ENCODE assay signal across 8 cellular contexts in the genomic region with DNA sequence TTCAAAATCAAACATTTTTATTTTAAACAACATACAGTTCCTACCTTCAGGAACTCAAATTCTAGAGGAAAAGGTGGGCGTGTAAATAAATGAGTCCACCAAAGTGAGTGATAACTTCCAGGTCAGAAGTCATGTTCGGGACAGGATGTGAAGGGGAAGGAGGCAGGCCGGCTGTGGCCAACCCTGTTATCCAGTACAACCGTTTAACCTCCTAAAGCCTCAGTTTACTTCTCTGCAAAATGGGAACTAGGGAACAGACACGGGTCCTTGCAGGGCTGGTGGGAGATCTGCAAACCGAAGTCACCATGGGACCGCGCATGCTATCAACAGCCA. TPM values are rescaled to one million over a fixed set of nuclear protein-coding genes. Genes with fewer than 3 reads are reported as not detected.
DNase-seq lines count a peak whose midpoint lies in the region; ATAC-seq and TF ChIP-seq lines count a peak whose summit lies in the region.

No MANE protein-coding gene starts in this region.

- no peaks in the 10 kb centered on the region for H3K27me3 ChIP-seq in heart right ventricle

- 0 to 1% methylated on average over 8 of the region's 8 CpGs for WGBS in heart right ventricle, 2 donors

- no peak for TF ChIP-seq CTCF in heart right ventricle (IDR thresholded peaks at IDR 0.05)

- H3K9me3 Mint-ChIP-seq in activated T-cell treated with anti-CD3 and anti-CD28 coated beads, Interleukin-2, amount 50 U/mL, for 4 hours, result no peaks in the 10 kb centered on the region

- intact Hi-C loops in heart right ventricle (cut with DNase I), result loop anchor here in 2 of 10 donors (5.0 kb wide), 2 partner anchors 85 to 200 kb away; a partner anchor contains a TSS

- peaks cover 0 to 20% (median 2%) of the 10 kb centered on the region in 9 donors for H3K36me3 ChIP-seq in heart right ventricle

- peak overlapping the region in 9 of 10 donors; percentile 80 to 98 (median 92) for H3K27ac ChIP-seq in heart right ventricle

- DNase-seq in stimulated activated CD4-positive, alpha-beta T cell treated with anti-CD3 and anti-CD28 coated beads, Interleukin-12 subunit alpha, Interleukin-12 subunit beta, amount 100 ng/mL, for 48 hours (ENCODE audit: low read depth in 2 of 3, low spot score in 1 of 3), result peak in 2 of 3 donors; percentile 25 to 37
- no peak for DNase-seq in stimulated activated CD4-positive, alpha-beta T cell treated with anti-CD3 and anti-CD28 coated beads, Interleukin-4, amount 100 ng/mL, for 4 hours
- peak; percentile 59 for DNase-seq in NCI-H1694 treated with DMSO at 0.1 percent for 48 hours (lab: John Stamatoyannopoulos, UW)
- DNase-seq in activated T-cell treated with anti-CD3 and anti-CD28 coated beads, Interleukin-2, amount 50 U/mL, for 4 hours, result no peak
- peak in 1 of 2 donors; percentile 10 for DNase-seq in heart right ventricle
- peak; percentile 47 for DNase-seq in renal cortical epithelial cell (ENCODE audit: low read depth)
- DNase-seq in putamen (ENCODE audit: low spot score), result no peak

- peak; percentile 5 for ATAC-seq in HG02678 (IDR thresholded peaks at IDR 0.05; ENCODE audit: unreplicated experiment)
- peak; percentile 45 to 51 for ATAC-seq in activated T-cell treated with anti-CD3 and anti-CD28 coated beads, Interleukin-2, amount 50 U/mL, for 4 hours
- peak in 6 of 8 donors; percentile 1 to 23 (median 9) for ATAC-seq in heart right ventricle

- H3K27me3 Mint-ChIP-seq in activated T-cell treated with anti-CD3 and anti-CD28 coated beads, Interleukin-2, amount 50 U/mL, for 4 hours (ENCODE audit: low read depth), result no peaks in the 10 kb centered on the region

- H3K4me1 Mint-ChIP-seq in activated T-cell treated with anti-CD3 and anti-CD28 coated beads, Interleukin-2, amount 50 U/mL, for 4 hours (ENCODE audit: low read depth), result peaks cover 36% of the 10 kb centered on the region

- H3K36me3 Mint-ChIP-seq in activated T-cell treated with anti-CD3 and anti-CD28 coated beads, Interleukin-2, amount 50 U/mL, for 4 hours (ENCODE audit: insufficient read depth), result peaks cover 8% of the 10 kb centered on the region

- peak overlapping the region; percentile 97 for H3K4me3 Mint-ChIP-seq in activated T-cell treated with anti-CD3 and anti-CD28 coated beads, Interleukin-2, amount 50 U/mL, for 4 hours

- H3K9me3 ChIP-seq in heart right ventricle, result no peaks in the 10 kb centered on the region

- peak overlapping the region; percentile 64 to 99 (median 76) for H3K4me3 ChIP-seq in heart right ventricle

- H3K4me1 ChIP-seq in heart right ventricle, result peaks cover 6 to 46% (median 40%) of the 10 kb centered on the region in 9 donors

RNA-seq across cellular contexts. Expression of a gene that starts 0.4 kb away (rescaled TPM):
- total RNA-seq in activated T-cell treated with anti-CD3 and anti-CD28 coated beads, Interleukin-2, amount 50 U/mL, for 4 hours, result 10 to 100 TPM; 36.3 to 39.5 (median 37.2) TPM
- total RNA-seq in heart right ventricle (10 to 100 TPM in 7 of 10 donors, 1 to 10 TPM in 3; 8.2 to 14.7 (median 12.0) TPM), renal cortical epithelial cell (43.3 and 70.8 TPM in 2 replicates)
- polyA plus RNA-seq in heart right ventricle, result 10 to 100 TPM in 1 of 2 donors, 1 to 10 TPM in 1; 6.8 to 22.3 TPM

RNA-seq across cellular contexts. Expression of a gene that starts 2.2 kb away (rescaled TPM):
- 10 to 100 TPM; 79.9 to 89.4 (median 84.5) TPM for total RNA-seq in activated T-cell treated with anti-CD3 and anti-CD28 coated beads, Interleukin-2, amount 50 U/mL, for 4 hours
- 100 to 1,000 TPM in 2 of 10 donors, 10 to 100 TPM in 8; 71.9 to 135 (median 89.6) TPM for total RNA-seq in heart right ventricle
- polyA plus RNA-seq in heart right ventricle, result 100 to 1,000 TPM in 1 of 2 donors, 10 to 100 TPM in 1; 74.0 to 256 TPM
- total RNA-seq in renal cortical epithelial cell, result 37.3 and 47.2 TPM in 2 replicates

Comparison
In these comparisons a context has a peak if more than half of its experiments do, and no peak if none do; other contexts are left out.
1. DNase-seq: peak in stimulated activated CD4-positive, alpha-beta T cell treated with anti-CD3 and anti-CD28 coated beads, Interleukin-12 subunit alpha, Interleukin-12 subunit beta, amount 100 ng/mL, for 48 hours (2 of 3), NCI-H1694 treated with DMSO at 0.1 percent for 48 hours (single experiment) and renal cortical epithelial cell (single experiment); none in stimulated activated CD4-positive, alpha-beta T cell treated with anti-CD3 and anti-CD28 coated beads, Interleukin-4, amount 100 ng/mL, for 4 hours (0 of 2), activated T-cell treated with anti-CD3 and anti-CD28 coated beads, Interleukin-2, amount 50 U/mL, for 4 hours (single experiment) and putamen (single experiment).
2. Peak in every context shown above with its lines, with median percentiles within 50 percentile points of each other: ATAC-seq.